24 cellular contexts compared by ENCODE assay signal in the genomic region with DNA sequence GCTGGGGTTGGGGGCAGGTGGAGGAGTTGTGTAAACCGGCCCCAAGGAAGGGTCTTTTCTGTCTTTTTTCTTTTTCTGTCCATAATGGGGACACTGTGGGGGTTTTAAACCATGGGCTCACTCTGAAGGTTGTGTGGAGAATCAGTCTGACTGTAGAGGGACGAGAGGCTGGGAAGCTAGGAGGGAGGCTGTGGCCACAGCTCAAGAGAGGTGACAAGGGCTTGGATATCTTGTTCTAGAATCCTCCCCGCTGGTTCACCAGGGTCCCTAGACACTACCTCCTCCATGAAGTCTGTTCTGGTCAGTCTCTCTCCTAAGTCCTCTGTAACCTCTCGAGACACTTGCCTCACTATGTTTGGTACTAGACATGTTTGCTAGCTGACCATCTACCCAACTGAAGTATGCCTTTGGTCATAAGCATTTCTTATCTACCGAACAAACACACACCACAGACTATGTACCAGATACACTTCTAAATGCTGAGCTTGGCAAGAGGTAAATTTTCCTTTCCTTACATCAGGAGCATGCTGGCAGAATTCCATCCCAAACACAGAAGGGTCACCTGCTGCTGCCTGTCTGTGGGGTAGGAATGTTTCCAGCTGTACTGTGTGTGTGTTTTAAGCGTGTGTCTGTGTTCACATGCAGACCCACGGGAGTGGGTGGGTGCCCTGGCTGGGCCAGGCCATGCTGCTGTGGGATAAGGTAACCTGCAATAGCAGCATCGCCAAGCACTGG.
DNase-seq lines count a peak whose midpoint lies in the region; ATAC-seq and TF ChIP-seq lines count a peak whose summit lies in the region.
"Had no signal": no experiment of that assay in that cellular context is flagged by ENCODE, and none has a peak within 500 bp of the region (broad histone marks: within the 10 kb centered on the region; RNA-seq: fewer than 3 reads in every experiment).

No MANE protein-coding gene starts in this region.

- TF ChIP-seq POLR2A in body of pancreas (IDR thresholded peaks at IDR 0.05), result no peak

- DNase-seq in NCI-H2107 treated with DMSO at 0.1 percent for 48 hours (lab: John Stamatoyannopoulos, UW; ENCODE audit: unreplicated experiment), result peak; percentile 6
- DNase-seq in NCI-H2107 (lab: John Stamatoyannopoulos, UW), result no peak
- DNase-seq in body of pancreas, result peak in 3 of 4 donors; percentile 45 to 71 (median 56)
- DNase-seq in myocyte (ENCODE audit: low read depth), result peak; percentile 40
- peak; percentile 28 for DNase-seq in ureter (ENCODE audit: low spot score)
- DNase-seq in HPDE6-E6E7 (ENCODE audit: extremely low spot score), result no peak
- no peak for DNase-seq in SKM-1 treated with dmso at 0.1 percent for 144 hours (lab: John Stamatoyannopoulos, UW; ENCODE audit: unreplicated experiment)
- DNase-seq: activated CD4-positive, alpha-beta memory T cell treated with anti-CD3 and anti-CD28 coated beads for 36 hours; activated CD4-positive, CD25-positive, alpha-beta regulatory T cell; activated effector memory CD4-positive, alpha-beta T cell treated with anti-CD3 and anti-CD28 coated beads, Interleukin-2, amount 50 U/mL, for 16 hours; hippocampal formation; mesenchymal stem cell; naive thymus-derived CD4-positive, alpha-beta T cell; NCI-H1417; psoas muscle; RPMI8226; SK-N-SH; stimulated activated CD4-positive, alpha-beta T cell treated with anti-CD3 and anti-CD28 coated beads, Interleukin-2, amount 100 ng/mL, for 24 hours; stimulated activated naive CD4-positive, alpha-beta T cell treated with Interleukin-2 at 50 U/mL for 16 hours had no signal

- H3K4me1 ChIP-seq in body of pancreas, result peaks cover 41% of the 10 kb centered on the region
- H3K4me1 ChIP-seq: psoas muscle had no signal

- intact Hi-C loops in body of pancreas (cut with DNase I), result no loop called here

- 43 to 50% methylated on average over 8 of the region's 8 CpGs for WGBS in body of pancreas, 2 donors

- H3K27ac ChIP-seq in body of pancreas, result peak overlapping the region in 3 of 4 donors; percentile 6 to 34 (median 19)
- H3K27ac ChIP-seq: A549, cardiac muscle cell, tibial nerve had no signal

- no peaks in the 10 kb centered on the region for H3K36me3 ChIP-seq in body of pancreas (replicated peaks in 1 of 2; ENCODE audit: insufficient read depth in 1 of 2, low read depth in 2 of 2)
- H3K36me3 ChIP-seq: cardiac muscle cell, tibial nerve had no signal

- no peak overlapping the region for H3K4me3 ChIP-seq in body of pancreas
- H3K4me3 ChIP-seq: A549, cardiac muscle cell, psoas muscle, skin epidermis, tibial nerve had no signal

- no peaks in the 10 kb centered on the region for H3K9me3 ChIP-seq in body of pancreas
- H3K9me3 ChIP-seq: A549, psoas muscle, SK-N-SH, tibial nerve had no signal

- H3K27me3 ChIP-seq in body of pancreas, result no peaks in the 10 kb centered on the region
- H3K27me3 ChIP-seq: cardiac muscle cell, tibial nerve had no signal

- ATAC-seq in body of pancreas, result peak; percentile 33
- no peak for ATAC-seq in GM19467 (IDR thresholded peaks at IDR 0.05; ENCODE audit: unreplicated experiment)
- ATAC-seq: A549; naive thymus-derived CD4-positive, alpha-beta T cell had no signal

- no peak for TF ChIP-seq CTCF in body of pancreas (IDR thresholded peaks at IDR 0.05)

Comparison
In these comparisons a context has a peak if more than half of its experiments do, and no peak if none do; other contexts are left out.
1. DNase-seq: peak in NCI-H2107 treated with DMSO at 0.1 percent for 48 hours (single experiment), body of pancreas (3 of 4), myocyte (single experiment) and ureter (single experiment); none in NCI-H2107 (single experiment), HPDE6-E6E7 (single experiment) and SKM-1 treated with dmso at 0.1 percent for 144 hours (single experiment).